Comparison of ENCODE assay signal across 20 cellular contexts in genomic region chr7:20312562-20312961, GRCh38.
"Had no signal": no experiment of that assay in that cellular context is flagged by ENCODE, and none has a peak within 500 bp of the region (broad histone marks: within the 10 kb centered on the region; RNA-seq: fewer than 3 reads in every experiment).

No MANE protein-coding gene starts in this region.

- H3K4me1 Mint-ChIP-seq: activated T-helper 17 cell treated with anti-CD3 and anti-CD28 coated beads, Interleukin-2, amount 50 U/mL, for 72 hours; central memory CD8-positive, alpha-beta T cell had no signal

- H3K27me3 ChIP-seq: brain microvascular endothelial cell, gastrocnemius medialis, heart right ventricle, sigmoid colon, upper lobe of right lung had no signal

- ATAC-seq: activated T-helper 17 cell treated with anti-CD3 and anti-CD28 coated beads, Interleukin-2, amount 50 U/mL, for 72 hours; effector memory CD8-positive, alpha-beta T cell; gastrocnemius medialis; left cardiac atrium; upper lobe of right lung had no signal

- DNase-seq: activated CD4-positive, alpha-beta T cell treated with anti-CD3 and anti-CD28 coated beads, Interleukin-2, amount 50 U/mL, for 48 hours; activated naive CD4-positive, alpha-beta T cell treated with Interleukin-2 at 50 U/mL for 16 hours; anterior cingulate cortex; brain microvascular endothelial cell; effector memory CD8-positive, alpha-beta T cell; gastrocnemius medialis; heart right ventricle; left cardiac atrium; midbrain; sigmoid colon; spleen; stimulated activated CD4-positive, alpha-beta T cell treated with anti-CD3 and anti-CD28 coated beads, Interleukin-1b, Interleukin-23, amount 100 ng/mL, for 48 hours; upper lobe of right lung; WERI-Rb-1 had no signal

- H3K27ac ChIP-seq: brain microvascular endothelial cell, gastrocnemius medialis, heart right ventricle, parathyroid adenoma, sigmoid colon, spleen, thoracic aorta, upper lobe of right lung, WERI-Rb-1 had no signal

- H3K4me1 ChIP-seq: gastrocnemius medialis, parathyroid adenoma, sigmoid colon, spleen, upper lobe of right lung had no signal

- H3K9me3 ChIP-seq: gastrocnemius medialis, heart right ventricle, sigmoid colon, spleen, thoracic aorta, upper lobe of right lung had no signal

- H3K36me3 ChIP-seq: brain microvascular endothelial cell, gastrocnemius medialis, heart right ventricle, sigmoid colon, spleen, thoracic aorta, upper lobe of right lung, WERI-Rb-1 had no signal

- H3K4me3 Mint-ChIP-seq: activated T-helper 17 cell treated with anti-CD3 and anti-CD28 coated beads, Interleukin-2, amount 50 U/mL, for 72 hours; central memory CD8-positive, alpha-beta T cell; effector memory CD8-positive, alpha-beta T cell; T-helper 2 cell treated with Interferon-gamma antibody and Interleukin-4, amounts not matched to agents 5 μg/mL and 100 μg/mL, for 36 hours had no signal

- H3K4me3 ChIP-seq: gastrocnemius medialis, heart right ventricle, lung, sigmoid colon, spleen, thoracic aorta, upper lobe of right lung had no signal

- H3K27ac Mint-ChIP-seq: activated T-helper 17 cell treated with anti-CD3 and anti-CD28 coated beads, Interleukin-2, amount 50 U/mL, for 72 hours; effector memory CD8-positive, alpha-beta T cell; T-helper 2 cell treated with Interferon-gamma antibody and Interleukin-4, amounts not matched to agents 5 μg/mL and 100 μg/mL, for 36 hours had no signal

- H3K9me3 Mint-ChIP-seq: activated T-helper 17 cell treated with anti-CD3 and anti-CD28 coated beads, Interleukin-2, amount 50 U/mL, for 72 hours; central memory CD8-positive, alpha-beta T cell; T-helper 2 cell treated with Interferon-gamma antibody and Interleukin-4, amounts not matched to agents 5 μg/mL and 100 μg/mL, for 36 hours had no signal

- H3K27me3 Mint-ChIP-seq: activated T-helper 17 cell treated with anti-CD3 and anti-CD28 coated beads, Interleukin-2, amount 50 U/mL, for 72 hours; central memory CD8-positive, alpha-beta T cell; effector memory CD8-positive, alpha-beta T cell had no signal
